ENCODE assay signal across 28 cellular contexts in genomic region chr5:18687429-18687828, GRCh38.
"Had no signal": no experiment of that assay in that cellular context is flagged by ENCODE, and none has a peak within 500 bp of the region (broad histone marks: within the 10 kb centered on the region; RNA-seq: fewer than 3 reads in every experiment).

No MANE protein-coding gene starts in this region.

- H3K79me2 ChIP-seq: parathyroid adenoma had no signal

- DNase-seq: nephron progenitor cell; occipital lobe; ovary; posterior cingulate gyrus; psoas muscle; right cardiac atrium; right lobe of liver; sigmoid colon; small intestine; stimulated activated CD4-positive, alpha-beta T cell treated with anti-CD3 and anti-CD28 coated beads, Interleukin-15, amount 100 ng/mL, for 24 hours; stimulated activated CD4-positive, alpha-beta T cell treated with anti-CD3 and anti-CD28 coated beads, Interleukin-2, amount 100 ng/mL, for 24 hours; stimulated activated CD4-positive, alpha-beta T cell treated with anti-CD3 and anti-CD28 coated beads, Interleukin-2, amount 100 ng/mL, for 48 hours; stimulated activated CD4-positive, alpha-beta T cell treated with anti-CD3 and anti-CD28 coated beads, Interleukin-4, amount 100 ng/mL, for 24 hours; stimulated activated naive B cell treated with anti-CD40 and anti-IgM and Interleukin-4, amounts not matched to agents 10 μg/mL and 1 μg/mL and 100 μg/mL, for 72 hours; stimulated activated naive CD4-positive, alpha-beta T cell treated with Interleukin-2 at 50 U/mL for 16 hours; stomach; thyroid gland; trophoblast cell; upper lobe of left lung had no signal

- H3K4me1 Mint-ChIP-seq: nephron progenitor cell; neural crest cell; stimulated activated effector memory CD8-positive, alpha-beta T cell treated with anti-CD3 and anti-CD28 coated beads, Interleukin-12 subunit alpha, Interleukin-12 subunit beta, amount 100 ng/mL, for 72 hours had no signal

- H3K27ac ChIP-seq: ovary, parathyroid adenoma, psoas muscle, right lobe of liver, sigmoid colon, stomach, thoracic aorta, thyroid gland, tibial nerve, upper lobe of left lung, vagina had no signal

- H3K36me3 Mint-ChIP-seq: natural killer cell treated with Interleukin-12 subunit alpha and Interleukin-12 subunit beta and Interleukin-15 and Interleukin-18, amount 100 ng/mL, for 72 hours; stimulated activated effector memory CD8-positive, alpha-beta T cell treated with anti-CD3 and anti-CD28 coated beads, Interleukin-12 subunit alpha, Interleukin-12 subunit beta, amount 100 ng/mL, for 72 hours; stimulated activated naive B cell treated with anti-CD40 and anti-IgM and Interleukin-4, amounts not matched to agents 10 μg/mL and 1 μg/mL and 100 μg/mL, for 72 hours had no signal

- ATAC-seq: natural killer cell treated with Interleukin-12 subunit alpha and Interleukin-12 subunit beta and Interleukin-15 and Interleukin-18, amount 100 ng/mL, for 72 hours; psoas muscle; right cardiac atrium; right lobe of liver; stimulated activated effector memory CD8-positive, alpha-beta T cell treated with anti-CD3 and anti-CD28 coated beads, Interleukin-12 subunit alpha, Interleukin-12 subunit beta, amount 100 ng/mL, for 72 hours; stimulated activated naive B cell treated with anti-CD40 and anti-IgM and Interleukin-4, amounts not matched to agents 10 μg/mL and 1 μg/mL and 100 μg/mL, for 72 hours had no signal

- H3K4me1 ChIP-seq: parathyroid adenoma, psoas muscle, right lobe of liver, sigmoid colon, stomach, thyroid gland, tibial nerve, upper lobe of left lung, vagina had no signal

- H3K4me3 ChIP-seq: ovary, psoas muscle, right lobe of liver, sigmoid colon, stomach, thoracic aorta, thyroid gland, tibial nerve, upper lobe of left lung, vagina had no signal

- H2AFZ ChIP-seq: parathyroid adenoma had no signal

- H3K27me3 ChIP-seq: ovary, right lobe of liver, sigmoid colon, stomach, thyroid gland, tibial nerve, upper lobe of left lung, vagina had no signal

- H3K4me3 Mint-ChIP-seq: natural killer cell treated with Interleukin-12 subunit alpha and Interleukin-12 subunit beta and Interleukin-15 and Interleukin-18, amount 100 ng/mL, for 72 hours; nephron progenitor cell; neural crest cell; stimulated activated effector memory CD8-positive, alpha-beta T cell treated with anti-CD3 and anti-CD28 coated beads, Interleukin-12 subunit alpha, Interleukin-12 subunit beta, amount 100 ng/mL, for 72 hours; stimulated activated naive B cell treated with anti-CD40 and anti-IgM and Interleukin-4, amounts not matched to agents 10 μg/mL and 1 μg/mL and 100 μg/mL, for 72 hours; stimulated activated naive CD8-positive, alpha-beta T cell treated with anti-CD3 and anti-CD28 coated beads, Interleukin-15, Interleukin-2, amounts not matched to agents 100 ng/mL and 50 ng/mL, for 24 hours had no signal

- H3K36me3 ChIP-seq: ovary, right lobe of liver, sigmoid colon, stomach, thoracic aorta, thyroid gland, tibial nerve, upper lobe of left lung, vagina had no signal

- H3K9me3 Mint-ChIP-seq: nephron progenitor cell; neural crest cell; stimulated activated naive B cell treated with anti-CD40 and anti-IgM and Interleukin-4, amounts not matched to agents 10 μg/mL and 1 μg/mL and 100 μg/mL, for 72 hours had no signal

- H3K27me3 Mint-ChIP-seq: natural killer cell treated with Interleukin-12 subunit alpha and Interleukin-12 subunit beta and Interleukin-15 and Interleukin-18, amount 100 ng/mL, for 72 hours; progenitor cell of endocrine pancreas; stimulated activated naive CD8-positive, alpha-beta T cell treated with anti-CD3 and anti-CD28 coated beads, Interleukin-15, Interleukin-2, amounts not matched to agents 100 ng/mL and 50 ng/mL, for 24 hours had no signal

- H3K27ac Mint-ChIP-seq: natural killer cell treated with Interleukin-12 subunit alpha and Interleukin-12 subunit beta and Interleukin-15 and Interleukin-18, amount 100 ng/mL, for 72 hours; nephron progenitor cell; progenitor cell of endocrine pancreas; stimulated activated effector memory CD8-positive, alpha-beta T cell treated with anti-CD3 and anti-CD28 coated beads, Interleukin-12 subunit alpha, Interleukin-12 subunit beta, amount 100 ng/mL, for 72 hours; stimulated activated naive B cell treated with anti-CD40 and anti-IgM and Interleukin-4, amounts not matched to agents 10 μg/mL and 1 μg/mL and 100 μg/mL, for 72 hours; stimulated activated naive CD8-positive, alpha-beta T cell treated with anti-CD3 and anti-CD28 coated beads, Interleukin-15, Interleukin-2, amounts not matched to agents 100 ng/mL and 50 ng/mL, for 24 hours had no signal
